1 cellular context compared by ENCODE assay signal in genomic region chr12:13079440-13079906, GRCh38.
A peak's percentile ranks its signal among the peaks of the same experiment; 100 is the strongest.
TF ChIP-seq lines count a peak whose summit lies in the region.

No MANE protein-coding gene starts in this region.

TF ChIP-seq in HepG2, 621 proteins besides CTCF, POLR2A, EP300 and RAD21 (continued from another document and continues in another):
- TF ChIP-seq PRDM15 (CRISPR knock-in tag; IDR thresholded peaks at IDR 0.05) (no peak), EZH2 (conservative IDR thresholded peaks at IDR 0.05; ENCODE audit: low read depth, low read length) (no peak), RBAK (CRISPR knock-in tag; IDR thresholded peaks at IDR 0.05) (no peak), IRF2 (CRISPR knock-in tag; IDR thresholded peaks at IDR 0.05) (peak; percentile 85), ZKSCAN5 (CRISPR knock-in tag; IDR thresholded peaks at IDR 0.05) (no peak), CEBPG (CRISPR knock-in tag; IDR thresholded peaks at IDR 0.05) (no peak), ZNF501 (CRISPR knock-in tag; IDR thresholded peaks at IDR 0.05) (peak; percentile 74), ZFX (CRISPR knock-in tag; IDR thresholded peaks at IDR 0.05; ENCODE audit: low read depth) (0 out of 2 replicates have a peak, but pooled peaks have one; percentile 24), NR1H2 (CRISPR knock-in tag; IDR thresholded peaks at IDR 0.05; ENCODE audit: borderline replicate concordance, low read depth) (no peak), MEIS1 (CRISPR knock-in tag; IDR thresholded peaks at IDR 0.05; ENCODE audit: borderline replicate concordance) (0 out of 2 replicates have a peak, but pooled peaks have one; percentile 33), JUND (CRISPR knock-in tag; IDR thresholded peaks at IDR 0.05) (no peak), ZNF564 (CRISPR knock-in tag; IDR thresholded peaks at IDR 0.05) (peak; percentile 34; the same call in 1 of the 2 replicates), THAP9 (CRISPR knock-in tag; IDR thresholded peaks at IDR 0.05; ENCODE audit: borderline replicate concordance) (no peak), ZNF121 (CRISPR knock-in tag; IDR thresholded peaks at IDR 0.05) (0 out of 2 replicates have a peak, but pooled peaks have one; percentile 24), PAF1 (CRISPR knock-in tag; IDR thresholded peaks at IDR 0.05) (no peak), ONECUT2 (CRISPR knock-in tag; IDR thresholded peaks at IDR 0.05) (no peak), BHLHE40 (IDR thresholded peaks at IDR 0.05; ENCODE audit: low read length) (peak; percentile 49; the same call in 1 of the 2 replicates), GATAD2A (CRISPR knock-in tag; IDR thresholded peaks at IDR 0.05) (peak; percentile 83), RXRA (CRISPR knock-in tag; IDR thresholded peaks at IDR 0.05) (no peak; the same call in 1 of the 2 replicates), AGO1 (IDR thresholded peaks at IDR 0.05; ENCODE audit: low read depth, low read length, poor library complexity, severe bottlenecking) (no peak), ZGPAT (CRISPR knock-in tag; IDR thresholded peaks at IDR 0.05) (peak; percentile 68; the same call in 1 of the 2 replicates), ZNF891 (CRISPR knock-in tag; IDR thresholded peaks at IDR 0.05) (no peak), NFIC (IDR thresholded peaks at IDR 0.05; ENCODE audit: low read length) (peak; percentile 52; the same call in 1 of the 2 replicates), IRF9 (CRISPR knock-in tag; IDR thresholded peaks at IDR 0.05; ENCODE audit: borderline replicate concordance) (no peak), AHR (CRISPR knock-in tag; IDR thresholded peaks at IDR 0.05) (no peak), GFI1 (CRISPR knock-in tag; IDR thresholded peaks at IDR 0.05; ENCODE audit: borderline replicate concordance) (0 out of 2 replicates have a peak, but pooled peaks have one; percentile 56), PAXIP1 (CRISPR knock-in tag; conservative IDR thresholded peaks at IDR 0.05) (peak; percentile 94), TARDBP (CRISPR knock-in tag; IDR thresholded peaks at IDR 0.05) (peak; percentile 84), ZNF282 (IDR thresholded peaks at IDR 0.05; ENCODE audit: partially characterized antibody) (no peak), RFX1 (IDR thresholded peaks at IDR 0.05) (peak; percentile 53; the same call in 1 of the 2 replicates), MAF1 (CRISPR knock-in tag; IDR thresholded peaks at IDR 0.05; ENCODE audit: borderline replicate concordance) (no peak), MLLT10 (CRISPR knock-in tag; IDR thresholded peaks at IDR 0.05) (no peak), ZNF276 (CRISPR knock-in tag; IDR thresholded peaks at IDR 0.05; ENCODE audit: low read depth) (no peak), MLX (CRISPR knock-in tag; IDR thresholded peaks at IDR 0.05) (0 out of 2 replicates have a peak, but pooled peaks have one; percentile 59), POLR2G (IDR thresholded peaks at IDR 0.05; ENCODE audit: low read depth, low read length) (no peak), HHEX (CRISPR knock-in tag; IDR thresholded peaks at IDR 0.05) (peak; percentile 66), ZNF331 (CRISPR knock-in tag; IDR thresholded peaks at IDR 0.05) (peak; percentile 67), MTA1 (CRISPR knock-in tag; IDR thresholded peaks at IDR 0.05; ENCODE audit: borderline replicate concordance) (no peak), ZNF143 (CRISPR knock-in tag; IDR thresholded peaks at IDR 0.05) (no peak), ATF5 (CRISPR knock-in tag; IDR thresholded peaks at IDR 0.05; ENCODE audit: low read depth) (no peak)
